In the genomic region with DNA sequence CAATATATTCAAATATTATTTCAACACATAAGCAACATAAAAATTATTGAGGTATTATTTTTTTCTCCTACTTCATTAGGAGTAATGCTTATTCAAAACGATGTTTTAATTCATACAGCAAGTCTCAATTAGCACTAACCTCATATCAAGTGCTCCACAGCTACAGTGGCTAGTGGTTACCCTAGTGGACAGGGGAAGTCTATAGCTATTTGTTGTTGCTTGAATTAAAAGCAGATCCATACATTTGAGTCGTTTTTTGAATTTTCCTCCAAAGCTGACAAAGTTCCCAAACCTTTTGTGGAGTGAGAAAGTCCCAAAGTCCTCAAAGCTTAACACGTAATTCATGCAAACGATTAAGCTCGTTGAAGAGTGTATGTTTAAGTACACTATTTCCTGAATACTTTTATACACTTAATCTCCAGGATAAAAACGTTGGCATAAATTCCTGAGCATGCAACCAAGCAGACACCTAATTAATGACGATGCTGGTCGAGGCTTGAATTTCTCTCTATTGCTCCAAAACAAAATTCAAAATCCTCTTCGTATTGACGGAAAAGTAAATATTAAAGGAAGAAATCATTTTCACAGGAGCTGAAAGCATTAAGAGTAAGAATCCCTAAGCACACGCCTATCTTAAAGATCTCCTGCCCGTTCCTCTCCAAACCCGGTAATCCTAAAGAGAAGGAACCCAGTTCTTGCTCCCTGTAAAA, we compare ENCODE assay signal across 8 cellular contexts. TPM values are rescaled to one million over a fixed set of nuclear protein-coding genes. Genes with fewer than 3 reads are reported as not detected.
DNase-seq lines count a peak whose midpoint lies in the region; ATAC-seq and TF ChIP-seq lines count a peak whose summit lies in the region.

No MANE protein-coding gene starts in this region.

- H3K79me2 ChIP-seq in Loucy (ENCODE audit: insufficient read depth, low read length) (peaks cover 48% of the 10 kb centered on the region), mesendoderm (ENCODE audit: control insufficient read depth, insufficient read depth, low read length) (no peaks in the 10 kb centered on the region)

- no CpG with 5 or more reads among the region's 13 CpGs for WGBS in mesendoderm (ENCODE audit: extremely low coverage, insufficient coverage, low lambda C conversion rate)

- no peaks in the 10 kb centered on the region for H3K79me1 ChIP-seq in mesendoderm (ENCODE audit: low read length)

- no peaks in the 10 kb centered on the region for H3K27me3 Mint-ChIP-seq in CD8-positive, alpha-beta T cell (ENCODE audit: low read depth)

- peaks cover 32% of the 10 kb centered on the region for H3K4me1 ChIP-seq in CD8-positive, alpha-beta T cell (ENCODE audit: insufficient read depth, low read length)
- H3K4me1 ChIP-seq in Loucy (ENCODE audit: insufficient read depth, low read length, poor library complexity, severe bottlenecking) (peaks cover 34% of the 10 kb centered on the region), mesendoderm (ENCODE audit: control insufficient read depth, low read depth, low read length) (no peaks in the 10 kb centered on the region)

- no peaks in the 10 kb centered on the region for H3K9me3 Mint-ChIP-seq in CD8-positive, alpha-beta T cell

- peaks cover 18% of the 10 kb centered on the region for H3K36me3 Mint-ChIP-seq in CD8-positive, alpha-beta T cell

- H3K36me3 ChIP-seq in CD8-positive, alpha-beta T cell (ENCODE audit: insufficient read depth, low read length): no peaks in the 10 kb centered on the region
- H3K36me3 ChIP-seq in Loucy (ENCODE audit: insufficient read depth, low read length) (no peaks in the 10 kb centered on the region), brain microvascular endothelial cell (replicated peaks) (no peaks in the 10 kb centered on the region), mesendoderm (ENCODE audit: control insufficient read depth, insufficient read depth, low read length) (no peaks in the 10 kb centered on the region)

- peaks cover 38% of the 10 kb centered on the region for H4K20me1 ChIP-seq in Loucy (ENCODE audit: insufficient read depth, low read length, poor library complexity, severe bottlenecking)

- no peak overlapping the region for H2AK5ac ChIP-seq in mesendoderm (ENCODE audit: low read length)

- H3K27ac Mint-ChIP-seq in CD8-positive, alpha-beta T cell: peak overlapping the region; percentile 95

- POLR2A ChIA-PET in CD8-positive, alpha-beta T cell (lab: Charles Lee): no interaction called here

- peak overlapping the region; percentile 89 for H3K4me3 ChIP-seq in CD8-positive, alpha-beta T cell (ENCODE audit: low read depth, low read length)
- H3K4me3 ChIP-seq in Loucy (ENCODE audit: low read length, poor library complexity, severe bottlenecking) (peak overlapping the region; percentile 79), brain microvascular endothelial cell (ENCODE audit: low read depth, low read length) (peak overlapping the region; percentile 90), mesendoderm (ENCODE audit: low read length) (peak overlapping the region; percentile 65)

- CTCF ChIA-PET in CD8-positive, alpha-beta T cell (lab: Charles Lee): interaction anchor here (0.8 to 2.4 kb wide), 3 partner anchors 11 to 19 kb away, joined by 3 to 11 read pairs (median 10); no protein-coding TSS in a partner anchor

- peak overlapping the region; percentile 100 for H2AFZ ChIP-seq in Loucy (ENCODE audit: low read length)

- no peak for DNase-seq in CD8-positive, alpha-beta T cell
- DNase-seq in brain microvascular endothelial cell (no peak), mesendoderm (no peak), glomerular visceral epithelial cell (ENCODE audit: extremely low spot score) (no peak), NCI-H1930 (lab: John Stamatoyannopoulos, UW) (no peak), NCI-H446 treated with DMSO at 0.1 percent for 48 hours (lab: John Stamatoyannopoulos, UW) (no peak)

- intact Hi-C loops in CD8-positive, alpha-beta T cell (cut with DNase I, micrococcal nuclease): loop anchor here in 1 of 2 experiments (2.0 kb wide), 1 partner anchor 22 kb away; no protein-coding TSS in a partner anchor

- in situ Hi-C loops in brain microvascular endothelial cell (cut with HindIII; ENCODE audit: low pct_ligation_motif_present, low sequenced_read_pairs): no loop called here

- no peak for TF ChIP-seq CTCF in CD8-positive, alpha-beta T cell (IDR thresholded peaks at IDR 0.05)
- peak; percentile 41 for TF ChIP-seq CTCF in Loucy (conservative IDR thresholded peaks at IDR 0.05; ENCODE audit: low read length)
- peak; percentile 41 for TF ChIP-seq CTCF in brain microvascular endothelial cell (IDR thresholded peaks at IDR 0.05; ENCODE audit: low read depth, low read length, missing control alignments)

- peak overlapping the region; percentile 90 for H3K27ac ChIP-seq in CD8-positive, alpha-beta T cell (ENCODE audit: low read depth, low read length)
- H3K27ac ChIP-seq in brain microvascular endothelial cell: peak overlapping the region; percentile 68
- H3K27ac ChIP-seq in mesendoderm (ENCODE audit: low read depth, low read length): no peak overlapping the region

- H4K5ac ChIP-seq in mesendoderm (ENCODE audit: low read length): no peak overlapping the region

- H3K56ac ChIP-seq in mesendoderm (ENCODE audit: low read length): peak overlapping the region; percentile 83

- H4K8ac ChIP-seq in mesendoderm (ENCODE audit: low read depth, low read length): no peak overlapping the region

- H3K9ac ChIP-seq in Loucy (ENCODE audit: low read depth, low read length, poor library complexity, severe bottlenecking) (peak overlapping the region; percentile 80), mesendoderm (ENCODE audit: low read length) (peak overlapping the region; percentile 76)

- H3K4me1 Mint-ChIP-seq in CD8-positive, alpha-beta T cell (ENCODE audit: low read depth): peaks cover 55% of the 10 kb centered on the region

- no peaks in the 10 kb centered on the region for H3K9me2 ChIP-seq in Loucy (replicated peaks; ENCODE audit: low read depth, low read length)

- no peak for ATAC-seq in CD8-positive, alpha-beta T cell
- ATAC-seq in HG03521 (IDR thresholded peaks at IDR 0.05; ENCODE audit: unreplicated experiment): no peak

- no peak overlapping the region for H2BK15ac ChIP-seq in mesendoderm (replicated peaks; ENCODE audit: low read depth)

- H3K4me2 ChIP-seq in Loucy (ENCODE audit: low read depth, low read length, poor library complexity, severe bottlenecking): peak overlapping the region; percentile 82
- peak overlapping the region; percentile 88 for H3K4me2 ChIP-seq in mesendoderm (ENCODE audit: low read length)

- H3F3A ChIP-seq in Loucy (ENCODE audit: low read depth): no peaks in the 10 kb centered on the region

- H3K4me3 Mint-ChIP-seq in CD8-positive, alpha-beta T cell: peak overlapping the region; percentile 93

- H2BK120ac ChIP-seq in mesendoderm (ENCODE audit: low read depth, low read length): no peak overlapping the region

- no peak overlapping the region for H3K23ac ChIP-seq in mesendoderm (ENCODE audit: low read length)

- no peak overlapping the region for H3K18ac ChIP-seq in mesendoderm (ENCODE audit: low read length)

- no peaks in the 10 kb centered on the region for H3K9me3 ChIP-seq in CD8-positive, alpha-beta T cell (ENCODE audit: low read length)
- H3K9me3 ChIP-seq in Loucy (ENCODE audit: insufficient read depth, low read depth, low read length): no peaks in the 10 kb centered on the region

- no peak overlapping the region for H3K4ac ChIP-seq in mesendoderm (ENCODE audit: low read depth, low read length)

- H2BK5ac ChIP-seq in mesendoderm (ENCODE audit: low read length): no peak overlapping the region

- no peaks in the 10 kb centered on the region for H3K27me3 ChIP-seq in CD8-positive, alpha-beta T cell (ENCODE audit: insufficient read depth, low read length)
- H3K27me3 ChIP-seq in Loucy (ENCODE audit: insufficient read depth, low read length, poor library complexity, severe bottlenecking) (no peaks in the 10 kb centered on the region), brain microvascular endothelial cell (replicated peaks) (no peaks in the 10 kb centered on the region), mesendoderm (ENCODE audit: insufficient read depth, low read length, poor library complexity) (peaks cover 12% of the 10 kb centered on the region)

RNA-seq across cellular contexts. Expression of a gene that starts 1.0 kb away (rescaled TPM):
- total RNA-seq in CD8-positive, alpha-beta T cell: 10 to 100 TPM; 55.2 to 59.4 TPM
- polyA plus RNA-seq in mesendoderm (2013, experiment 1 of 2): 2.4 TPM
- 2.5 TPM for polyA plus RNA-seq in mesendoderm (2013, experiment 2 of 2)

RNA-seq across cellular contexts. Expression of a gene that starts 7.5 kb away (rescaled TPM):
- total RNA-seq in CD8-positive, alpha-beta T cell: under 1 TPM; 0.08 to 0.11 TPM
- 0.01 TPM for polyA plus RNA-seq in mesendoderm (2013, experiment 1 of 2)
- polyA plus RNA-seq in mesendoderm (2013, experiment 2 of 2): 0.04 TPM
